Comparison of ENCODE assay signal across 7 cellular contexts in genomic region chr16:55212791-55213190, GRCh38.
"Had no signal": no experiment of that assay in that cellular context is flagged by ENCODE, and none has a peak within 500 bp of the region (broad histone marks: within the 10 kb centered on the region; RNA-seq: fewer than 3 reads in every experiment).

No MANE protein-coding gene starts in this region.

- H3K4me1 ChIP-seq: HAP-1 had no signal

- H3K4me3 ChIP-seq: GM23248, GM23338, HAP-1 had no signal

- H3K36me3 ChIP-seq: HAP-1 had no signal

- H3K9ac ChIP-seq: GM23248 had no signal

- H3K4me2 ChIP-seq: GM23338 had no signal

- H3K27ac ChIP-seq: GM23248 had no signal

- DNase-seq: GM23248, GOT3, H9, HCEC 1CT, HFFc6 had no signal
